ENCODE assay signal across 9 cellular contexts in the genomic region with DNA sequence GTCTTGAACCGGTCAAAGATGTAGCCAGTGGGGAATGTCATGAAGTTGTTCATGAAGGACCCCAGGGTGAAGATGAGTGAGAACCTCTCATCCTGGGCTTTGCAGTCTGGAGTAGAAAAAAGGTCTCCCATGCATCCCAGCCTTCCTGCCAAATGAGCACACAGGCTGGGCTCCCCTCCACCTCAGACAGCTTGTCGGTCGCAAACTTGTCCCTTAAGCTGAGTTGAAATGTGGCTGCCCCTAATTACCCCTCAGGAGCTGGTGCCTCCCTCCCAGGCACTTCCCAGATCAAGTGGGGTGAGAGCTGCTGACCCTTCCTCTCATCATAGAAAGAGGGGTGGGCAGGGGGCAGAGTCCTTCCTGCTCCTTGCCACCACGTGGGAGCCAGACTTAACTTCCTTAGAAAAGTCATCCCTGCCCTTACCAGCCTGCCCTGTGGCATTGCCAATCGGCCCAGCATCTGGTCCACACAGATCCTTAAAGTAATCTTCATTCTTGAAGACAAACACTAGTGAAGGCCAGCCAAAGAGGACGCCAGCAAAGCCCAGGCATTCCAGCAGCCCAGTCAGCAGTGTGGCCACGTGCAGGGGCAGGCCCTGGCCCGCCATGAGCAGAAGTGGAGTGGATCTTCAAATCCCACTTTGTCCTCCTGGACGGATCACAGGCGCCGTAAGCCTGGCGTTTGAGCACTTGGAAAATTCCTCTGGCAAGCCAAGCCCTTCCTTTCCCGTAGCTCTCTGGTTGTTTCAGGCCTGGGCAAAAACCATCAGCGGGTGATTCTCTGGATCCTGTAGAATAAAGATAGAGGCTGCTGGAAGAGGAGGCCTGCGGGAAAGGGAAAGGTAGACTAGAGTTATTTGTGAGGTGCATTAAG. TPM values are rescaled to one million over a fixed set of nuclear protein-coding genes. Genes with fewer than 3 reads are reported as not detected.
DNase-seq lines count a peak whose midpoint lies in the region; ATAC-seq and TF ChIP-seq lines count a peak whose summit lies in the region.
"Had no signal": no experiment of that assay in that cellular context is flagged by ENCODE, and none has a peak within 500 bp of the region (broad histone marks: within the 10 kb centered on the region; RNA-seq: fewer than 3 reads in every experiment).

No MANE protein-coding gene starts in this region.

- no peak overlapping the region for H2BK120ac ChIP-seq in H9 (ENCODE audit: low read depth, low read length, poor library complexity, severe bottlenecking)

- H3T11ph ChIP-seq in H9 (ENCODE audit: low read length), result no peak overlapping the region

- no peak overlapping the region for H3K18ac ChIP-seq in H9 (ENCODE audit: insufficient read length, low read depth, low read length)

- no peak overlapping the region for H3K23ac ChIP-seq in H9 (ENCODE audit: insufficient read length, low read depth, low read length)

- no peak overlapping the region for H4K8ac ChIP-seq in H9 (replicated peaks; ENCODE audit: insufficient read length, low read depth, low read length)

- no peaks in the 10 kb centered on the region for H3K79me2 ChIP-seq in H9 (ENCODE audit: insufficient read depth, low read length)

- H3K4me3 Mint-ChIP-seq in H9, result peak overlapping the region; percentile 68 to 83
- H3K4me3 Mint-ChIP-seq in activated T-cell treated with anti-CD3 and anti-CD28 coated beads, Interleukin-2, amount 50 U/mL, for 4 hours, result peak overlapping the region; percentile 90

- H3K27me3 Mint-ChIP-seq in H9 (ENCODE audit: low read depth), result peaks cover 43% of the 10 kb centered on the region
- H3K27me3 Mint-ChIP-seq in activated T-cell treated with anti-CD3 and anti-CD28 coated beads, Interleukin-2, amount 50 U/mL, for 4 hours (ENCODE audit: low read depth), result no peaks in the 10 kb centered on the region

- no peak for DNase-seq in H9
- DNase-seq in activated T-cell treated with anti-CD3 and anti-CD28 coated beads, Interleukin-2, amount 50 U/mL, for 4 hours, result no peak
- DNase-seq in foreskin melanocyte, result peak; percentile 38
- DNase-seq in prostate gland (ENCODE audit: low spot score), result peak; percentile 57
- DNase-seq in DMS153 treated with DMSO at 0.1 percent for 48 hours (lab: John Stamatoyannopoulos, UW; ENCODE audit: unreplicated experiment), result no peak
- DNase-seq in NCI-H146 (lab: John Stamatoyannopoulos, UW), result no peak

- no peak overlapping the region for H3K14ac ChIP-seq in H9 (ENCODE audit: insufficient read depth, low read length)

- H3K4ac ChIP-seq in H9 (ENCODE audit: low read depth, low read length), result no peak overlapping the region

- intact Hi-C loops in prostate gland (cut with DNase I), result loop anchor here (5.0 to 10.0 kb wide), 2 partner anchors 94 to 1719 kb away; partner anchors contain the start of gene FAM111A

- no peaks in the 10 kb centered on the region for H3K36me3 ChIP-seq in prostate gland

- no peak overlapping the region for H2BK5ac ChIP-seq in H9 (ENCODE audit: insufficient read length, low read length)

- H3K36me3 Mint-ChIP-seq in H9 (ENCODE audit: insufficient read depth in 1 of 3, low read depth in 3 of 3), result peaks cover 11 to 23% (median 21%) of the 10 kb centered on the region in 3 experiments
- H3K36me3 Mint-ChIP-seq in activated T-cell treated with anti-CD3 and anti-CD28 coated beads, Interleukin-2, amount 50 U/mL, for 4 hours (ENCODE audit: insufficient read depth), result peaks cover 49% of the 10 kb centered on the region

- no peak overlapping the region for H3K9ac ChIP-seq in H9 (ENCODE audit: extremely low read depth, insufficient read length, low read length)

- no peaks in the 10 kb centered on the region for H3K9me3 Mint-ChIP-seq in H9
- no peaks in the 10 kb centered on the region for H3K9me3 Mint-ChIP-seq in activated T-cell treated with anti-CD3 and anti-CD28 coated beads, Interleukin-2, amount 50 U/mL, for 4 hours

- H4K20me1 ChIP-seq in H9 (ENCODE audit: control insufficient read depth, insufficient read depth, insufficient read length), result no peaks in the 10 kb centered on the region

- H4K91ac ChIP-seq in H9 (ENCODE audit: insufficient read length, low read depth, low read length), result no peak overlapping the region

- H2BK12ac ChIP-seq in H9 (ENCODE audit: insufficient read length, low read depth, low read length), result no peak overlapping the region

- peak overlapping the region; percentile 60 for H3K4me2 ChIP-seq in H9 (ENCODE audit: insufficient read depth, insufficient read length, low read length)

- no peak overlapping the region for H2AFZ ChIP-seq in H9 (ENCODE audit: low read length)

- no peak for TF ChIP-seq CTCF in H9 (conservative IDR thresholded peaks at IDR 0.05)
- TF ChIP-seq CTCF in prostate gland (IDR thresholded peaks at IDR 0.05), result no peak

- H3K27ac Mint-ChIP-seq in H9, result no peak overlapping the region

- H3K4me3 ChIP-seq in prostate gland, result peak overlapping the region; percentile 38 to 39

- no peak overlapping the region for H2BK20ac ChIP-seq in H9 (ENCODE audit: low read depth, low read length, poor library complexity, severe bottlenecking)

- H2BK15ac ChIP-seq in H9 (ENCODE audit: low read depth, low read length), result no peak overlapping the region

- peaks cover 27 to 34% of the 10 kb centered on the region in 2 experiments for H3K4me1 Mint-ChIP-seq in H9
- H3K4me1 Mint-ChIP-seq in activated T-cell treated with anti-CD3 and anti-CD28 coated beads, Interleukin-2, amount 50 U/mL, for 4 hours (ENCODE audit: low read depth), result peaks cover 51% of the 10 kb centered on the region

- H3K9me3 ChIP-seq in H9 (ENCODE audit: control insufficient read depth, low read depth, low read length) (no peaks in the 10 kb centered on the region), prostate gland (no peaks in the 10 kb centered on the region)

- peaks cover 2% of the 10 kb centered on the region; the same call in 1 of the 2 replicates for H3K4me1 ChIP-seq in H9 (ENCODE audit: insufficient read depth, low read length)
- H3K4me1 ChIP-seq in prostate gland (replicated peaks), result no peaks in the 10 kb centered on the region

- H3K23me2 ChIP-seq in H9 (ENCODE audit: insufficient read length, low read depth, low read length, poor library complexity, severe bottlenecking), result peaks cover 6% of the 10 kb centered on the region

- no peak for ATAC-seq in activated T-cell treated with anti-CD3 and anti-CD28 coated beads, Interleukin-2, amount 50 U/mL, for 4 hours
- ATAC-seq in GM18520 (IDR thresholded peaks at IDR 0.05; ENCODE audit: unreplicated experiment) (no peak), HG02759 (IDR thresholded peaks at IDR 0.05; ENCODE audit: unreplicated experiment) (no peak)

- H2AK5ac ChIP-seq in H9 (ENCODE audit: insufficient read length, low read length), result no peak overlapping the region

- no peak for TF ChIP-seq POLR2A in prostate gland (IDR thresholded peaks at IDR 0.05)

- H3K27ac ChIP-seq in H9 (ENCODE audit: insufficient read length, low read depth, low read length), result no peak overlapping the region
- H3K27ac ChIP-seq in prostate gland, result peak overlapping the region; percentile 75 to 87

- H3K27me3 ChIP-seq in H9 (ENCODE audit: insufficient read depth, low read length) (peaks cover 3% of the 10 kb centered on the region; the same call in 1 of the 2 replicates), prostate gland (replicated peaks; ENCODE audit: insufficient read depth) (no peaks in the 10 kb centered on the region)

- no CpG with 5 or more reads among the region's 15 CpGs for WGBS in H9 (ENCODE audit: extremely low coverage, insufficient read length, low lambda C conversion rate)
- WGBS in prostate gland, result 37% methylated on average over 15 of the region's 15 CpGs

- H3K56ac ChIP-seq in H9 (ENCODE audit: insufficient read length, low read depth, low read length), result no peak overlapping the region

- H3K79me1 ChIP-seq in H9 (ENCODE audit: insufficient read depth, low read depth, low read length, poor library complexity, severe bottlenecking), result no peaks in the 10 kb centered on the region

- H4K5ac ChIP-seq in H9 (ENCODE audit: insufficient read length, low read depth, low read length), result no peak overlapping the region

RNA-seq across cellular contexts. Expression of gene SLC43A3, which starts 1.1 kb away (rescaled TPM):
- total RNA-seq in H9 (2021) (21.4 and 21.9 TPM in 2 replicates), prostate gland (10 to 100 TPM; 23.3 to 39.8 TPM)
- 100 to 1,000 TPM; 508 to 551 (median 529) TPM for total RNA-seq in activated T-cell treated with anti-CD3 and anti-CD28 coated beads, Interleukin-2, amount 50 U/mL, for 4 hours

RNA-seq across cellular contexts. Expression of gene RTN4RL2, which starts 34.5 kb away (rescaled TPM):
- total RNA-seq in H9 (2021) (7.0 and 7.1 TPM in 2 replicates), prostate gland (1 to 10 TPM in 1 of 2 donors, under 1 TPM in 1; 0.51 to 2.0 TPM)
- under 1 TPM; 0.16 to 0.33 (median 0.27) TPM for total RNA-seq in activated T-cell treated with anti-CD3 and anti-CD28 coated beads, Interleukin-2, amount 50 U/mL, for 4 hours

RNA-seq across cellular contexts. Expression of gene PRG2, which starts 35.4 kb away (rescaled TPM):
- total RNA-seq in H9 (2021) (0.31 TPM in 1 of 2 replicates, not detected in the other), prostate gland (under 1 TPM in 1 of 2 donors, not detected in 1; 0.36 TPM)
- 1 to 10 TPM; 1.8 to 2.7 (median 2.5) TPM for total RNA-seq in activated T-cell treated with anti-CD3 and anti-CD28 coated beads, Interleukin-2, amount 50 U/mL, for 4 hours

RNA-seq across cellular contexts. Expression of gene PRG3, which starts 44.9 kb away (rescaled TPM):
- total RNA-seq in H9 (2021) (not detected in 2 replicates), prostate gland (not detected)
- not detected for total RNA-seq in activated T-cell treated with anti-CD3 and anti-CD28 coated beads, Interleukin-2, amount 50 U/mL, for 4 hours
- total RNA-seq: M059J had no signal

Comparison
In these comparisons a context has a peak if more than half of its experiments do, and no peak if none do; other contexts are left out.
1. DNase-seq: peak in foreskin melanocyte (single experiment) and prostate gland (single experiment); none in H9 (single experiment), activated T-cell treated with anti-CD3 and anti-CD28 coated beads, Interleukin-2, amount 50 U/mL, for 4 hours (single experiment), DMS153 treated with DMSO at 0.1 percent for 48 hours (single experiment) and NCI-H146 (single experiment).
2. RNA of gene SLC43A3, which starts 1.1 kb away (total RNA-seq): 508 to 551 TPM in activated T-cell treated with anti-CD3 and anti-CD28 coated beads, Interleukin-2, amount 50 U/mL, for 4 hours; 23.3 to 39.8 TPM in prostate gland and 21.4 to 21.9 TPM in H9; every median in the first group is over 10 times any median in the second.